ENCODE assay signal across 9 cellular contexts in genomic region chr1:153534933-153535663, GRCh38. TPM values are rescaled to one million over a fixed set of nuclear protein-coding genes. Genes with fewer than 3 reads are reported as not detected.
A peak's percentile ranks its signal among the peaks of the same experiment; 100 is the strongest.
DNase-seq lines count a peak whose midpoint lies in the region; ATAC-seq and TF ChIP-seq lines count a peak whose summit lies in the region.
"Had no signal": no experiment of that assay in that cellular context is flagged by ENCODE, and none has a peak within 500 bp of the region (broad histone marks: within the 10 kb centered on the region; RNA-seq: fewer than 3 reads in every experiment).

No MANE protein-coding gene starts in this region.

- H3K9me3 Mint-ChIP-seq in CD8-positive, alpha-beta memory T cell, result peaks cover 0 to 1% (median 0%) of the 10 kb centered on the region in 5 donors
- H3K9me3 Mint-ChIP-seq in activated naive CD4-positive, alpha-beta T cell treated with anti-CD3 and anti-CD28 coated beads, Interleukin-2, amount 10 ng/mL, durations not matched to agents 7 days and 5 days, result no peaks in the 10 kb centered on the region
- H3K9me3 Mint-ChIP-seq in progenitor cell of endocrine pancreas (ENCODE audit: low read depth), result no peaks in the 10 kb centered on the region

- ATAC-seq in Right ventricle myocardium inferior (peak; percentile 59), HG02885 (IDR thresholded peaks at IDR 0.05; ENCODE audit: poor library complexity, unreplicated experiment) (no peak), GM21786 (IDR thresholded peaks at IDR 0.05; ENCODE audit: unreplicated experiment) (no peak)

- H3K4me3 Mint-ChIP-seq in CD8-positive, alpha-beta memory T cell, result peak overlapping the region; percentile 95 to 98 (median 96)
- H3K4me3 Mint-ChIP-seq in activated naive CD4-positive, alpha-beta T cell treated with anti-CD3 and anti-CD28 coated beads, Interleukin-2, amount 10 ng/mL, durations not matched to agents 7 days and 5 days, result peak overlapping the region; percentile 82
- H3K4me3 Mint-ChIP-seq in progenitor cell of endocrine pancreas (ENCODE audit: low read depth), result peak overlapping the region; percentile 9

- no peak for TF ChIP-seq CTCF in progenitor cell of endocrine pancreas (IDR thresholded peaks at IDR 0.05; ENCODE audit: unreplicated experiment)

- H3K27me3 ChIP-seq in CD8-positive, alpha-beta memory T cell (ENCODE audit: insufficient read depth, low read length, poor library complexity, severe bottlenecking), result no peaks in the 10 kb centered on the region
- peaks cover 6% of the 10 kb centered on the region; the same call in 1 of the 2 replicates for H3K27me3 ChIP-seq in HUES64 (ENCODE audit: insufficient read depth, low read length)

- H3K36me3 ChIP-seq in CD8-positive, alpha-beta memory T cell (ENCODE audit: insufficient read depth, low read length), result no peaks in the 10 kb centered on the region
- no peaks in the 10 kb centered on the region for H3K36me3 ChIP-seq in HUES64 (ENCODE audit: insufficient read depth, low read length)

- WGBS in HUES64, result 94% methylated on average over 6 of the region's 6 CpGs

- H3K4me3 ChIP-seq in CD8-positive, alpha-beta memory T cell (ENCODE audit: low read length), result peak overlapping the region; percentile 95
- peak overlapping the region; percentile 25; the same call in 1 of the 2 replicates for H3K4me3 ChIP-seq in HUES64 (ENCODE audit: low read length)

- CTCF ChIA-PET in CD8-positive, alpha-beta memory T cell (lab: Charles Lee), result interaction anchor here (0.8 to 6.5 kb wide), 7 partner anchors 10 to 35 kb away, joined by 3 to 125 read pairs (median 6); partner anchors contain the start of gene S100A4
- CTCF ChIA-PET in activated naive CD4-positive, alpha-beta T cell treated with anti-CD3 and anti-CD28 coated beads, Interleukin-2, amount 10 ng/mL, durations not matched to agents 7 days and 5 days (lab: Charles Lee), result interaction anchor here (1.0 to 8.2 kb wide), 10 partner anchors 10 to 92 kb away, joined by 3 to 204 read pairs (median 12); partner anchors contain the start of genes S100A13, S100A2 and S100A4

- H3K27me3 Mint-ChIP-seq in CD8-positive, alpha-beta memory T cell, result peaks cover 0 to 1% of the 10 kb centered on the region in 2 donors
- H3K27me3 Mint-ChIP-seq in activated naive CD4-positive, alpha-beta T cell treated with anti-CD3 and anti-CD28 coated beads, Interleukin-2, amount 10 ng/mL, durations not matched to agents 7 days and 5 days, result no peaks in the 10 kb centered on the region
- no peaks in the 10 kb centered on the region for H3K27me3 Mint-ChIP-seq in progenitor cell of endocrine pancreas

- H3K9ac ChIP-seq in HUES64 (ENCODE audit: low read depth, low read length), result no peak overlapping the region

- intact Hi-C loops in Right ventricle myocardium inferior (cut with DNase I), result loop anchor here (1.0 kb wide), 1 partner anchor 12 kb away; no protein-coding TSS in a partner anchor

- peaks cover 0 to 27% (median 4%) of the 10 kb centered on the region in 3 donors for H3K36me3 Mint-ChIP-seq in CD8-positive, alpha-beta memory T cell
- H3K36me3 Mint-ChIP-seq in activated naive CD4-positive, alpha-beta T cell treated with anti-CD3 and anti-CD28 coated beads, Interleukin-2, amount 10 ng/mL, durations not matched to agents 7 days and 5 days, result peaks cover 31% of the 10 kb centered on the region
- no peaks in the 10 kb centered on the region for H3K36me3 Mint-ChIP-seq in progenitor cell of endocrine pancreas (ENCODE audit: insufficient read depth)

- peaks cover 64 to 87% (median 71%) of the 10 kb centered on the region in 3 donors for H3K4me1 Mint-ChIP-seq in CD8-positive, alpha-beta memory T cell
- H3K4me1 Mint-ChIP-seq in activated naive CD4-positive, alpha-beta T cell treated with anti-CD3 and anti-CD28 coated beads, Interleukin-2, amount 10 ng/mL, durations not matched to agents 7 days and 5 days, result peaks cover 76% of the 10 kb centered on the region
- peaks cover 28% of the 10 kb centered on the region for H3K4me1 Mint-ChIP-seq in progenitor cell of endocrine pancreas (ENCODE audit: low read depth)

- H3K9me3 ChIP-seq in CD8-positive, alpha-beta memory T cell (ENCODE audit: low read length), result no peaks in the 10 kb centered on the region
- H3K9me3 ChIP-seq in HUES64 (ENCODE audit: insufficient read depth, low read depth, low read length), result no peaks in the 10 kb centered on the region

- H3K27ac ChIP-seq in CD8-positive, alpha-beta memory T cell (ENCODE audit: low read depth, low read length), result peak overlapping the region; percentile 86
- no peak overlapping the region for H3K27ac ChIP-seq in HUES64 (ENCODE audit: low read depth, low read length)

- peak in 4 of 5 donors; percentile 23 to 58 (median 26) for DNase-seq in CD8-positive, alpha-beta memory T cell
- peak; percentile 67 for DNase-seq in activated naive CD4-positive, alpha-beta T cell treated with anti-CD3 and anti-CD28 coated beads, Interleukin-2, amount 10 ng/mL, durations not matched to agents 7 days and 5 days
- peak; percentile 79 for DNase-seq in Right ventricle myocardium inferior (ENCODE audit: missing footprints)
- DNase-seq in progenitor cell of endocrine pancreas (ENCODE audit: low spot score, unreplicated experiment), result no peak
- DNase-seq in GM19238 (ENCODE audit: insufficient read length, low spot score), result no peak

- peaks cover 67% of the 10 kb centered on the region for H3K4me1 ChIP-seq in CD8-positive, alpha-beta memory T cell (ENCODE audit: insufficient read depth, low read length)
- peaks cover 35% of the 10 kb centered on the region for H3K4me1 ChIP-seq in HUES64 (ENCODE audit: insufficient read depth, low read length)

- H3K27ac Mint-ChIP-seq in CD8-positive, alpha-beta memory T cell, result peak overlapping the region; percentile 94 to 100 (median 96)
- H3K27ac Mint-ChIP-seq in activated naive CD4-positive, alpha-beta T cell treated with anti-CD3 and anti-CD28 coated beads, Interleukin-2, amount 10 ng/mL, durations not matched to agents 7 days and 5 days, result peak overlapping the region; percentile 91
- H3K27ac Mint-ChIP-seq in progenitor cell of endocrine pancreas, result no peak overlapping the region

- POLR2A ChIA-PET in CD8-positive, alpha-beta memory T cell (lab: Charles Lee), result interaction anchor here (0.6 to 6.8 kb wide), 7 partner anchors 10 to 347 kb away, joined by 3 to 121 read pairs (median 4); partner anchors contain the start of genes CHTOP, S100A4 and SLC27A3

RNA-seq across cellular contexts. Expression of gene S100A6, which starts 0.7 kb away (rescaled TPM):
- total RNA-seq in CD8-positive, alpha-beta memory T cell, result 100 to 1,000 TPM; 244 to 254 TPM
- polyA plus RNA-seq in CD8-positive, alpha-beta memory T cell, result 892 TPM
- 14.3 TPM for polyA plus RNA-seq in HUES64 (2013, experiment 1 of 2)
- 23.3 TPM for polyA plus RNA-seq in HUES64 (2013, experiment 2 of 2)
- total RNA-seq in Right ventricle myocardium inferior (265 TPM), progenitor cell of endocrine pancreas (12.5 and 14.8 TPM in 2 replicates)

RNA-seq across cellular contexts. Expression of gene S100A5, which starts 5.6 kb away (rescaled TPM):
- total RNA-seq in CD8-positive, alpha-beta memory T cell, result 1 to 10 TPM in 1 of 2 experiments, under 1 TPM in 1; 0.61 to 1.5 TPM
- polyA plus RNA-seq in CD8-positive, alpha-beta memory T cell, result 1.6 TPM
- not detected for polyA plus RNA-seq in HUES64 (2013, experiment 1 of 2)
- not detected for polyA plus RNA-seq in HUES64 (2013, experiment 2 of 2)
- total RNA-seq in Right ventricle myocardium inferior (not detected), progenitor cell of endocrine pancreas (not detected in 2 replicates)
- total RNA-seq: pulmonary artery endothelial cell had no signal

RNA-seq across cellular contexts. Expression of gene S100A4, which starts 10.5 kb away (rescaled TPM):
- total RNA-seq in CD8-positive, alpha-beta memory T cell, result 100 to 1,000 TPM; 125 to 132 TPM
- 2,575 TPM for polyA plus RNA-seq in CD8-positive, alpha-beta memory T cell
- polyA plus RNA-seq in HUES64 (2013, experiment 1 of 2), result 24.9 TPM
- 36.8 TPM for polyA plus RNA-seq in HUES64 (2013, experiment 2 of 2)
- total RNA-seq in Right ventricle myocardium inferior (164 TPM), progenitor cell of endocrine pancreas (7.6 and 11.1 TPM in 2 replicates)

RNA-seq across cellular contexts. Expression of gene S100A3, which starts 14.0 kb away (rescaled TPM):
- not detected for total RNA-seq in CD8-positive, alpha-beta memory T cell
- not detected for polyA plus RNA-seq in CD8-positive, alpha-beta memory T cell
- polyA plus RNA-seq in HUES64 (2013, experiment 1 of 2), result not detected
- 0.57 TPM for polyA plus RNA-seq in HUES64 (2013, experiment 2 of 2)
- total RNA-seq in Right ventricle myocardium inferior, result 0.49 TPM
- 0.46 and 1.5 TPM in 2 replicates for total RNA-seq in progenitor cell of endocrine pancreas

RNA-seq across cellular contexts. Expression of gene S100A2, which starts 30.5 kb away (rescaled TPM):
- total RNA-seq in CD8-positive, alpha-beta memory T cell, result 1 to 10 TPM in 1 of 2 experiments, under 1 TPM in 1; 0.81 to 1.1 TPM
- polyA plus RNA-seq in CD8-positive, alpha-beta memory T cell, result 0.72 TPM
- polyA plus RNA-seq in HUES64 (2013, experiment 1 of 2), result not detected
- polyA plus RNA-seq in HUES64 (2013, experiment 2 of 2), result not detected
- total RNA-seq in Right ventricle myocardium inferior (2.3 TPM), progenitor cell of endocrine pancreas (0.36 and 1.6 TPM in 2 replicates)

Comparison
In these comparisons a context has a peak if more than half of its experiments do, and no peak if none do; other contexts are left out.
1. DNase-seq: peak in CD8-positive, alpha-beta memory T cell (4 of 5), activated naive CD4-positive, alpha-beta T cell treated with anti-CD3 and anti-CD28 coated beads, Interleukin-2, amount 10 ng/mL, durations not matched to agents 7 days and 5 days (single experiment) and Right ventricle myocardium inferior (single experiment); none in progenitor cell of endocrine pancreas (single experiment) and GM19238 (single experiment).
2. H3K4me3 Mint-ChIP-seq: peak in every context shown above with its lines; median percentile 96 in CD8-positive, alpha-beta memory T cell; 82 in activated naive CD4-positive, alpha-beta T cell treated with anti-CD3 and anti-CD28 coated beads, Interleukin-2, amount 10 ng/mL, durations not matched to agents 7 days and 5 days; 9 in progenitor cell of endocrine pancreas.
3. RNA of gene S100A6, which starts 0.7 kb away (total RNA-seq): 265 TPM in Right ventricle myocardium inferior (single experiment) and 244 to 254 TPM in CD8-positive, alpha-beta memory T cell; 12.5 to 14.8 TPM in progenitor cell of endocrine pancreas; every median in the first group is over 10 times any median in the second.
4. RNA of gene S100A4, which starts 10.5 kb away (total RNA-seq): 164 TPM in Right ventricle myocardium inferior (single experiment) and 125 to 132 TPM in CD8-positive, alpha-beta memory T cell; 7.6 to 11.1 TPM in progenitor cell of endocrine pancreas; every median in the first group is over 10 times any median in the second.